9 cellular contexts compared by ENCODE assay signal in genomic region chr12:24795699-24796385, GRCh38.
DNase-seq lines count a peak whose midpoint lies in the region; ATAC-seq lines count a peak whose summit lies in the region.
"Had no signal": no experiment of that assay in that cellular context is flagged by ENCODE, and none has a peak within 500 bp of the region (broad histone marks: within the 10 kb centered on the region; RNA-seq: fewer than 3 reads in every experiment).

No MANE protein-coding gene starts in this region.

- H3K27ac Mint-ChIP-seq in stimulated activated memory B cell treated with anti-CD40 and anti-IgM and Interleukin-4, amounts not matched to agents 10 μg/mL and 1 μg/mL and 100 μg/mL, for 72 hours, result peak overlapping the region; percentile 49

- H3K36me3 Mint-ChIP-seq in stimulated activated memory B cell treated with anti-CD40 and anti-IgM and Interleukin-4, amounts not matched to agents 10 μg/mL and 1 μg/mL and 100 μg/mL, for 72 hours, result no peaks in the 10 kb centered on the region

- no peaks in the 10 kb centered on the region for H3K27me3 Mint-ChIP-seq in stimulated activated memory B cell treated with anti-CD40 and anti-IgM and Interleukin-4, amounts not matched to agents 10 μg/mL and 1 μg/mL and 100 μg/mL, for 72 hours

- no peaks in the 10 kb centered on the region for H3K9me3 Mint-ChIP-seq in stimulated activated memory B cell treated with anti-CD40 and anti-IgM and Interleukin-4, amounts not matched to agents 10 μg/mL and 1 μg/mL and 100 μg/mL, for 72 hours

- H3K4me1 Mint-ChIP-seq in stimulated activated memory B cell treated with anti-CD40 and anti-IgM and Interleukin-4, amounts not matched to agents 10 μg/mL and 1 μg/mL and 100 μg/mL, for 72 hours, result peaks cover 27% of the 10 kb centered on the region

- peak; percentile 6 for DNase-seq in activated CD4-positive, alpha-beta T cell treated with anti-CD3 and anti-CD28 coated beads for 48 hours
- no peak for DNase-seq in activated CD4-positive, alpha-beta T cell treated with anti-CD3 and anti-CD28 coated beads, Interleukin-2, amount 50 U/mL, for 1 hour
- DNase-seq in KBM-7 (peak; percentile 16), hepatic stellate cell (ENCODE audit: low spot score) (no peak), left colon (no peak)
- DNase-seq in central memory CD4-positive, alpha-beta T cell, result peak; percentile 3
- DNase-seq: NCI-H1105 had no signal

- H3K4me3 Mint-ChIP-seq in stimulated activated memory B cell treated with anti-CD40 and anti-IgM and Interleukin-4, amounts not matched to agents 10 μg/mL and 1 μg/mL and 100 μg/mL, for 72 hours, result peak overlapping the region; percentile 53

- no peak for ATAC-seq in stimulated activated memory B cell treated with anti-CD40 and anti-IgM and Interleukin-4, amounts not matched to agents 10 μg/mL and 1 μg/mL and 100 μg/mL, for 72 hours
- ATAC-seq in HG03571 (IDR thresholded peaks at IDR 0.05; ENCODE audit: unreplicated experiment) (no peak), left colon (no peak)

- intact Hi-C loops in left colon (cut with DNase I, micrococcal nuclease), result no loop called here

- in situ Hi-C loops in KBM-7 (cut with MboI; ENCODE audit: low pct_unique_long_range_greater_than_20kb, low sequenced_read_pairs), result no loop called here

Comparison
In these comparisons a context has a peak if more than half of its experiments do, and no peak if none do; other contexts are left out.
1. DNase-seq: peak in activated CD4-positive, alpha-beta T cell treated with anti-CD3 and anti-CD28 coated beads for 48 hours (single experiment), KBM-7 (single experiment) and central memory CD4-positive, alpha-beta T cell (single experiment); none in activated CD4-positive, alpha-beta T cell treated with anti-CD3 and anti-CD28 coated beads, Interleukin-2, amount 50 U/mL, for 1 hour (single experiment), hepatic stellate cell (single experiment) and left colon (0 of 2).